ENCODE assay signal across 8 cellular contexts in genomic region chr1:153728305-153729066, GRCh38. TPM values are rescaled to one million over a fixed set of nuclear protein-coding genes. Genes with fewer than 3 reads are reported as not detected.
A peak's percentile ranks its signal among the peaks of the same experiment; 100 is the strongest.
DNase-seq lines count a peak whose midpoint lies in the region; ATAC-seq and TF ChIP-seq lines count a peak whose summit lies in the region.

No MANE protein-coding gene starts in this region.

- H3K27me3 ChIP-seq in fibroblast of lung (ENCODE audit: control insufficient read depth, insufficient read depth, low read length) = no peaks in the 10 kb centered on the region
- H3K27me3 ChIP-seq in thymus (ENCODE audit: control insufficient read depth, insufficient read depth) = no peaks in the 10 kb centered on the region

- H3K4me3 Mint-ChIP-seq in activated T-cell treated with anti-CD3 and anti-CD28 coated beads, Interleukin-2, amount 50 U/mL, for 4 hours = peak overlapping the region; percentile 95
- peak overlapping the region; percentile 90 for H3K4me3 Mint-ChIP-seq in neural crest cell

- peaks cover 11% of the 10 kb centered on the region for H3K36me3 Mint-ChIP-seq in activated T-cell treated with anti-CD3 and anti-CD28 coated beads, Interleukin-2, amount 50 U/mL, for 4 hours (ENCODE audit: insufficient read depth)
- peaks cover 5% of the 10 kb centered on the region for H3K36me3 Mint-ChIP-seq in neural crest cell (ENCODE audit: low read depth)

- peak overlapping the region; percentile 93 for H3K4me2 ChIP-seq in fibroblast of lung (ENCODE audit: extremely low read depth, insufficient read depth, low read length)

- H3K4me1 ChIP-seq in fibroblast of lung (ENCODE audit: control insufficient read depth, extremely low read depth, insufficient read depth, low read length) = peaks cover 5% of the 10 kb centered on the region
- peaks cover 7% of the 10 kb centered on the region for H3K4me1 ChIP-seq in thymus (ENCODE audit: control insufficient read depth, insufficient read depth, low read length)

- no peaks in the 10 kb centered on the region for H3K9me3 ChIP-seq in fibroblast of lung (ENCODE audit: control insufficient read depth, insufficient read depth, low read depth, low read length)
- H3K9me3 ChIP-seq in thymus (ENCODE audit: control insufficient read depth) = no peaks in the 10 kb centered on the region

- peak; percentile 24 for DNase-seq in activated gamma-delta T cell treated with Interleukin-2 at 50 U/mL for 16 hours
- DNase-seq in activated gamma-delta T cell (lab: John Stamatoyannopoulos, UW) = no peak
- DNase-seq in NCI-H526 treated with DMSO at 0.1 percent for 48 hours (lab: John Stamatoyannopoulos, UW) = peak; percentile 16
- DNase-seq in activated T-cell treated with anti-CD3 and anti-CD28 coated beads, Interleukin-2, amount 50 U/mL, for 4 hours = peak; percentile 24
- DNase-seq in fibroblast of lung (ENCODE audit: low read depth in 2 of 2) = peak; percentile 47 to 56
- peak; percentile 26 for DNase-seq in neural crest cell (ENCODE audit: low read depth, low spot score)
- no peak for DNase-seq in GM20000 (ENCODE audit: low spot score)

- ATAC-seq in activated T-cell treated with anti-CD3 and anti-CD28 coated beads, Interleukin-2, amount 50 U/mL, for 4 hours = peak; percentile 11 to 16

- H3K79me2 ChIP-seq in fibroblast of lung (ENCODE audit: control insufficient read depth, insufficient read depth, low read length) = peaks cover 4% of the 10 kb centered on the region

- peaks cover 33% of the 10 kb centered on the region for H3K4me1 Mint-ChIP-seq in activated T-cell treated with anti-CD3 and anti-CD28 coated beads, Interleukin-2, amount 50 U/mL, for 4 hours (ENCODE audit: low read depth)
- peaks cover 32% of the 10 kb centered on the region for H3K4me1 Mint-ChIP-seq in neural crest cell

- no peak for TF ChIP-seq CTCF in fibroblast of lung (conservative IDR thresholded peaks at IDR 0.05 in 1 of 2, IDR thresholded peaks at IDR 0.05 in 1 of 2; ENCODE audit: low read depth in 1 of 2, low read length in 2 of 2)
- no peak for TF ChIP-seq CTCF in neural crest cell (conservative IDR thresholded peaks at IDR 0.05)
- TF ChIP-seq CTCF in GM20000 (IDR thresholded peaks at IDR 0.05; ENCODE audit: extremely low read depth, missing control alignments) = no peak

- WGBS in thymus = under 1% methylated on average over 19 of the region's 19 CpGs

- H3K9me3 Mint-ChIP-seq in activated T-cell treated with anti-CD3 and anti-CD28 coated beads, Interleukin-2, amount 50 U/mL, for 4 hours = no peaks in the 10 kb centered on the region
- no peaks in the 10 kb centered on the region for H3K9me3 Mint-ChIP-seq in neural crest cell

- peak overlapping the region; percentile 74 to 85 (median 77) for H3K4me3 ChIP-seq in fibroblast of lung (replicated peaks in 1 of 4; ENCODE audit: control extremely low read depth in 1 of 4, insufficient read depth in 1 of 4, low read depth in 3 of 4, low read length in 4 of 4)
- H3K4me3 ChIP-seq in thymus (ENCODE audit: low read length) = peak overlapping the region; percentile 62

- peak overlapping the region; percentile 98 for H3K27ac Mint-ChIP-seq in neural crest cell (ENCODE audit: unreplicated experiment)

- H3K27ac ChIP-seq in fibroblast of lung (ENCODE audit: insufficient read depth, low read length) (peak overlapping the region; percentile 90), thymus (ENCODE audit: low read depth) (peak overlapping the region; percentile 95)

- H4K20me1 ChIP-seq in fibroblast of lung (ENCODE audit: control insufficient read depth, extremely low read depth, insufficient read depth, low read length) = no peaks in the 10 kb centered on the region

- peak overlapping the region; percentile 68 for H3K9ac ChIP-seq in fibroblast of lung (ENCODE audit: insufficient read depth, low read length)

- peak overlapping the region; percentile 24 for H2AFZ ChIP-seq in fibroblast of lung (ENCODE audit: low read length)

- H3K36me3 ChIP-seq in fibroblast of lung (ENCODE audit: control insufficient read depth, insufficient read depth, low read length) = peaks cover 1% of the 10 kb centered on the region
- no peaks in the 10 kb centered on the region for H3K36me3 ChIP-seq in thymus (ENCODE audit: control insufficient read depth, insufficient read depth)

- no peaks in the 10 kb centered on the region for H3K27me3 Mint-ChIP-seq in activated T-cell treated with anti-CD3 and anti-CD28 coated beads, Interleukin-2, amount 50 U/mL, for 4 hours (ENCODE audit: low read depth)
- H3K27me3 Mint-ChIP-seq in neural crest cell (ENCODE audit: low read depth) = no peaks in the 10 kb centered on the region

RNA-seq across cellular contexts. Expression of gene INTS3, which starts 0.6 kb away (rescaled TPM):
- total RNA-seq in activated T-cell treated with anti-CD3 and anti-CD28 coated beads, Interleukin-2, amount 50 U/mL, for 4 hours = 10 to 100 TPM; 46.9 to 49.4 (median 48.5) TPM
- total RNA-seq in fibroblast of lung (30.0 and 37.3 TPM in 2 replicates), neural crest cell (78.4 and 79.2 TPM in 2 replicates)
- polyA plus RNA-seq in fibroblast of lung (31.4 and 42.2 TPM in 2 replicates), thymus (59.9 TPM)
- 21.9 and 31.0 TPM in 2 replicates for polyA plus RNA-seq in fibroblast of lung (2012)
- 62.4 and 69.9 TPM in 2 replicates for polyA minus RNA-seq in fibroblast of lung (ENCODE audit: low replicate concordance)

RNA-seq across cellular contexts. Expression of gene SLC27A3, which starts 46.7 kb away (rescaled TPM):
- 1 to 10 TPM; 3.8 to 6.0 (median 6.0) TPM for total RNA-seq in activated T-cell treated with anti-CD3 and anti-CD28 coated beads, Interleukin-2, amount 50 U/mL, for 4 hours
- total RNA-seq in fibroblast of lung (30.6 and 34.4 TPM in 2 replicates), neural crest cell (16.8 and 18.1 TPM in 2 replicates)
- polyA plus RNA-seq in fibroblast of lung (9.3 and 9.7 TPM in 2 replicates), thymus (48.5 TPM)
- polyA plus RNA-seq in fibroblast of lung (2012) = 12.7 and 14.3 TPM in 2 replicates
- polyA minus RNA-seq in fibroblast of lung (ENCODE audit: low replicate concordance) = 30.8 and 77.7 TPM in 2 replicates

RNA-seq across cellular contexts. Expression of gene NPR1, which starts 50.0 kb away (rescaled TPM):
- under 1 TPM; 0.16 to 0.26 (median 0.23) TPM for total RNA-seq in activated T-cell treated with anti-CD3 and anti-CD28 coated beads, Interleukin-2, amount 50 U/mL, for 4 hours
- total RNA-seq in fibroblast of lung = 0.66 and 2.1 TPM in 2 replicates
- 0.14 and 0.60 TPM in 2 replicates for polyA plus RNA-seq in fibroblast of lung
- 0.26 and 0.93 TPM in 2 replicates for polyA plus RNA-seq in fibroblast of lung (2012)
- polyA minus RNA-seq in fibroblast of lung (ENCODE audit: low replicate concordance) = 0.39 and 3.8 TPM in 2 replicates
- total RNA-seq in neural crest cell = 0.57 and 0.93 TPM in 2 replicates
- polyA plus RNA-seq in thymus = 10.1 TPM

RNA-seq across cellular contexts. Expression of gene ILF2, which starts 57.7 kb away (rescaled TPM):
- total RNA-seq in activated T-cell treated with anti-CD3 and anti-CD28 coated beads, Interleukin-2, amount 50 U/mL, for 4 hours = 100 to 1,000 TPM; 525 to 559 (median 531) TPM
- total RNA-seq in fibroblast of lung (129 and 135 TPM in 2 replicates), neural crest cell (404 and 407 TPM in 2 replicates)
- polyA plus RNA-seq in fibroblast of lung (235 and 344 TPM in 2 replicates), thymus (91.2 TPM)
- polyA plus RNA-seq in fibroblast of lung (2012) = 137 and 214 TPM in 2 replicates
- polyA minus RNA-seq in fibroblast of lung (ENCODE audit: low replicate concordance) = 141 and 203 TPM in 2 replicates

Comparison
In these comparisons a context has a peak if more than half of its experiments do, and no peak if none do; other contexts are left out.
1. DNase-seq: peak in activated gamma-delta T cell treated with Interleukin-2 at 50 U/mL for 16 hours (single experiment), NCI-H526 treated with DMSO at 0.1 percent for 48 hours (single experiment), activated T-cell treated with anti-CD3 and anti-CD28 coated beads, Interleukin-2, amount 50 U/mL, for 4 hours (single experiment), fibroblast of lung (2 of 2) and neural crest cell (single experiment); none in activated gamma-delta T cell (single experiment) and GM20000 (single experiment).